In the genomic region with DNA sequence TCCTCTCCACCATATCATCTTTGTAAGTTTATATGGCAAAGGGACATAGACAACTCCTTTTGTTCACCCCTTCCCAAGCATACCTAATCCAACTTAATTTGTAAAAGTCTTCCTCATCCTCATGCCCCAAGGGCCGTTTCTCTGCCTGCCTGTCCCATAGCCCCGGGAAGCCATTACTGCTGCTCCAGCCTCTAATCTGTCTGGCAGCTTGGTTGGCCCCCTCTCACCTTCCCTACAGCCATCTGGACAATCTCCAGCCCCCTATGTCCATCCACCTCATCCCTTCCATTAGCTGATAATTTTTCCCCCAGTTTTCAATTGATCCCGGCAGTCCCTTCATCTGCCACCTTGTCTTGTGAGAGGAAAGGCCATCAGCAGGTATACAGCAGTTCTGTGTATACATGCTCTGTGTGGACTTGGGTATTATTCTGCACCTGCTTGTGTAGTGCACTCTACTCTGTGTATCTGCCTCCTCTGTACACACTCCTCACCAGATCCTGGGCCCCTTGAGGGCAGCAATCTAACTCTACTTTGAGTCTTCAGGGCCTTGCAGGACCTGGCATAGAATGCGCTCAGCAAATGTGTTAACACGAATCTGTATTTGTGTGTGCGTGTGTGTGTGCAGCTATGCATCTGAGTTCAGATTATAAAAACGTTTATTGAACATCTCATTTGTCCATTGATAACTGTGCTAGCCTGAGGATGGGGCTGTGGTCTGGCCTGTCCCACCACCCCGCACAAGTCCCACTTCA, we compare ENCODE assay signal across 8 cellular contexts. TPM values are rescaled to one million over a fixed set of nuclear protein-coding genes. Genes with fewer than 3 reads are reported as not detected.
DNase-seq lines count a peak whose midpoint lies in the region; ATAC-seq and TF ChIP-seq lines count a peak whose summit lies in the region.

No MANE protein-coding gene starts in this region.

- peaks cover 12% of the 10 kb centered on the region for H3K79me2 ChIP-seq in PC-3 (ENCODE audit: low read length)

- H3K9me2 ChIP-seq in PC-3 (replicated peaks; ENCODE audit: low read length), result no peaks in the 10 kb centered on the region

- H3K9me3 ChIP-seq in PC-3 (ENCODE audit: low read length), result no peaks in the 10 kb centered on the region
- H3K9me3 ChIP-seq in duodenal mucosa (ENCODE audit: control insufficient read depth in 1 of 2, low read length in 2 of 2), result no peaks in the 10 kb centered on the region

- H3K36me3 ChIP-seq in PC-3 (ENCODE audit: low read depth, low read length) (no peaks in the 10 kb centered on the region), duodenal mucosa (ENCODE audit: control insufficient read depth in 1 of 2, insufficient read depth in 2 of 2, low read length in 2 of 2) (no peaks in the 10 kb centered on the region)

- H2AFZ ChIP-seq in PC-3 (ENCODE audit: low read length), result peak overlapping the region; percentile 76

- POLR2A ChIA-PET in PC-3 (lab: Charles Lee; ENCODE audit: unreplicated experiment), result interaction anchor here (0.6 to 1.5 kb wide), 5 partner anchors 39 to 222 kb away, joined by 3 to 8 read pairs (median 7); partner anchors contain the start of gene SMG5

- H3K4me3 Mint-ChIP-seq in nephron, result peak overlapping the region; percentile 72 to 81 (median 78)

- BruUV-seq in PC-3 (replicated peaks; lab: Mats Ljungman, UMichigan), result no TSS peak

- CTCF ChIA-PET in PC-3 (lab: Charles Lee), result interaction anchor here (1.1 kb wide), 1 partner anchor 118 kb away, joined by 3 read pairs; no protein-coding TSS in a partner anchor

- H3K4me1 ChIP-seq in PC-3 (ENCODE audit: insufficient read depth, low read length) (peaks cover 49% of the 10 kb centered on the region), duodenal mucosa (ENCODE audit: control insufficient read depth in 1 of 2, insufficient read depth in 2 of 2, low read length in 2 of 2) (peaks cover 50 to 55% of the 10 kb centered on the region in 2 donors)

- ATAC-seq in left ventricle myocardium superior (no peak), PC-3 (no peak), HG03469 (IDR thresholded peaks at IDR 0.05; ENCODE audit: unreplicated experiment) (no peak)

- peaks cover 59% of the 10 kb centered on the region for H3K4me1 Mint-ChIP-seq in nephron

- H4K20me1 ChIP-seq in PC-3 (ENCODE audit: low read length), result 0 out of 2 replicates have a peak, but pooled peaks cover under 1% of the 10 kb centered on the region

- H3K27me3 ChIP-seq in PC-3 (ENCODE audit: low read length) (no peaks in the 10 kb centered on the region), duodenal mucosa (ENCODE audit: control insufficient read depth in 1 of 2, insufficient read depth in 2 of 2, low read length in 2 of 2) (no peaks in the 10 kb centered on the region)

- H3K27ac Mint-ChIP-seq in nephron, result peak overlapping the region; percentile 92 to 99 (median 96)

- DNase-seq in cardiac septum (ENCODE audit: low spot score) (peak; percentile 72), left ventricle myocardium superior (no peak), PC-3 (peak; percentile 20), nucleus accumbens (lab: John Stamatoyannopoulos, UW) (no peak), NCI-H2171 (lab: John Stamatoyannopoulos, UW) (no peak)

- H3K27ac ChIP-seq in PC-3 (ENCODE audit: low read length) (peak overlapping the region; percentile 96), duodenal mucosa (ENCODE audit: low read depth, low read length) (peak overlapping the region; percentile 99)

- no peaks in the 10 kb centered on the region for H3K9me3 Mint-ChIP-seq in nephron

- TF ChIP-seq CTCF in PC-3 (conservative IDR thresholded peaks at IDR 0.05; ENCODE audit: low read depth, low read length) (no peak), nephron (IDR thresholded peaks at IDR 0.05; ENCODE audit: unreplicated experiment in 3 of 3) (no peak)

- H3F3A ChIP-seq in PC-3 (ENCODE audit: low read length, unreplicated experiment), result no peaks in the 10 kb centered on the region

- H3K36me3 Mint-ChIP-seq in nephron (ENCODE audit: low read depth), result no peaks in the 10 kb centered on the region

- peak overlapping the region; percentile 68 for H3K4me2 ChIP-seq in PC-3 (ENCODE audit: low read length)

- intact Hi-C loops in cardiac septum (cut with DNase I) (no loop called here), left ventricle myocardium superior (cut with micrococcal nuclease) (no loop called here), PC-3 (cut with micrococcal nuclease) (no loop called here)

- peaks cover 2% of the 10 kb centered on the region for H3K27me3 Mint-ChIP-seq in nephron (ENCODE audit: low read depth)

- H3K9ac ChIP-seq in PC-3 (ENCODE audit: low read length), result peak overlapping the region; percentile 98
- H3K9ac ChIP-seq in duodenal mucosa (ENCODE audit: low read depth in 1 of 2, low read length in 2 of 2), result peak overlapping the region; percentile 70 to 82

- H3K4me3 ChIP-seq in PC-3 (ENCODE audit: low read length) (peak overlapping the region; percentile 38; the same call in 1 of the 2 replicates), duodenal mucosa (ENCODE audit: low read depth in 1 of 2, low read length in 2 of 2) (peak overlapping the region; percentile 19 to 59)

RNA-seq across cellular contexts. Expression of gene MEF2D, which starts 3.7 kb away (rescaled TPM):
- 93.1 TPM for total RNA-seq in cardiac septum
- 116 TPM for total RNA-seq in left ventricle myocardium superior
- total RNA-seq in PC-3 (2014; rRNA removed), result 17.3 and 27.4 TPM in 2 replicates

Comparison
In these comparisons a context has a peak if more than half of its experiments do, and no peak if none do; other contexts are left out.
1. DNase-seq: peak in cardiac septum (single experiment) and PC-3 (single experiment); none in left ventricle myocardium superior (single experiment), nucleus accumbens (0 of 56) and NCI-H2171 (single experiment).